Comparison of ENCODE assay signal across 17 cellular contexts in genomic region chr5:180114304-180115003, GRCh38.
"Had no signal": no experiment of that assay in that cellular context is flagged by ENCODE, and none has a peak within 500 bp of the region (broad histone marks: within the 10 kb centered on the region; RNA-seq: fewer than 3 reads in every experiment).

No MANE protein-coding gene starts in this region.

- ATAC-seq: gastrocnemius medialis; stimulated activated effector memory CD8-positive, alpha-beta T cell treated with anti-CD3 and anti-CD28 coated beads, Interleukin-12 subunit alpha, Interleukin-12 subunit beta, amount 100 ng/mL, for 72 hours had no signal

- H3K27ac Mint-ChIP-seq: activated CD4-positive, alpha-beta T cell treated with anti-CD3 and anti-CD28 coated beads, Interleukin-2, amount 10 ng/mL, durations not matched to agents 7 days and 5 days; stimulated activated effector memory CD8-positive, alpha-beta T cell treated with anti-CD3 and anti-CD28 coated beads, Interleukin-12 subunit alpha, Interleukin-12 subunit beta, amount 100 ng/mL, for 72 hours had no signal

- H3K9me3 ChIP-seq: gastrocnemius medialis had no signal

- H3K9me3 Mint-ChIP-seq: activated CD4-positive, alpha-beta T cell treated with anti-CD3 and anti-CD28 coated beads, Interleukin-2, amount 10 ng/mL, durations not matched to agents 7 days and 5 days; neural crest cell; stimulated activated effector memory CD8-positive, alpha-beta T cell treated with anti-CD3 and anti-CD28 coated beads, Interleukin-12 subunit alpha, Interleukin-12 subunit beta, amount 100 ng/mL, for 72 hours had no signal

- H3K4me1 ChIP-seq: gastrocnemius medialis, parathyroid adenoma had no signal

- H3K27ac ChIP-seq: cardiac muscle cell, gastrocnemius medialis, parathyroid adenoma had no signal

- H3K36me3 Mint-ChIP-seq: stimulated activated effector memory CD8-positive, alpha-beta T cell treated with anti-CD3 and anti-CD28 coated beads, Interleukin-12 subunit alpha, Interleukin-12 subunit beta, amount 100 ng/mL, for 72 hours had no signal

- DNase-seq: activated CD4-positive, alpha-beta T cell treated with anti-CD3 and anti-CD28 coated beads, Interleukin-2, amount 10 ng/mL, durations not matched to agents 7 days and 5 days; activated CD4-positive, CD25-positive, alpha-beta regulatory T cell; activated gamma-delta T cell; effector CD8-positive, alpha-beta T cell; gastrocnemius medialis; mesendoderm; retina; SHP77 treated with DMSO at 0.1 percent for 48 hours; T-helper 2 cell; trophoblast cell had no signal

- H3K27me3 Mint-ChIP-seq: activated CD4-positive, alpha-beta T cell treated with anti-CD3 and anti-CD28 coated beads, Interleukin-2, amount 10 ng/mL, durations not matched to agents 7 days and 5 days had no signal

- H3K4me3 Mint-ChIP-seq: activated CD4-positive, alpha-beta T cell treated with anti-CD3 and anti-CD28 coated beads, Interleukin-2, amount 10 ng/mL, durations not matched to agents 7 days and 5 days; neural crest cell; stimulated activated effector memory CD8-positive, alpha-beta T cell treated with anti-CD3 and anti-CD28 coated beads, Interleukin-12 subunit alpha, Interleukin-12 subunit beta, amount 100 ng/mL, for 72 hours had no signal

- FAIRE-seq: colon, TTC549 had no signal

- H3K4me1 Mint-ChIP-seq: activated CD4-positive, alpha-beta T cell treated with anti-CD3 and anti-CD28 coated beads, Interleukin-2, amount 10 ng/mL, durations not matched to agents 7 days and 5 days; stimulated activated effector memory CD8-positive, alpha-beta T cell treated with anti-CD3 and anti-CD28 coated beads, Interleukin-12 subunit alpha, Interleukin-12 subunit beta, amount 100 ng/mL, for 72 hours had no signal

- H3K9ac ChIP-seq: parathyroid adenoma had no signal

- H3K4me3 ChIP-seq: cardiac muscle cell, gastrocnemius medialis, smooth muscle cell had no signal

- H3K27me3 ChIP-seq: cardiac muscle cell, gastrocnemius medialis had no signal

- H3K36me3 ChIP-seq: cardiac muscle cell, gastrocnemius medialis had no signal
